ENCODE assay signal across 12 cellular contexts in the genomic region with DNA sequence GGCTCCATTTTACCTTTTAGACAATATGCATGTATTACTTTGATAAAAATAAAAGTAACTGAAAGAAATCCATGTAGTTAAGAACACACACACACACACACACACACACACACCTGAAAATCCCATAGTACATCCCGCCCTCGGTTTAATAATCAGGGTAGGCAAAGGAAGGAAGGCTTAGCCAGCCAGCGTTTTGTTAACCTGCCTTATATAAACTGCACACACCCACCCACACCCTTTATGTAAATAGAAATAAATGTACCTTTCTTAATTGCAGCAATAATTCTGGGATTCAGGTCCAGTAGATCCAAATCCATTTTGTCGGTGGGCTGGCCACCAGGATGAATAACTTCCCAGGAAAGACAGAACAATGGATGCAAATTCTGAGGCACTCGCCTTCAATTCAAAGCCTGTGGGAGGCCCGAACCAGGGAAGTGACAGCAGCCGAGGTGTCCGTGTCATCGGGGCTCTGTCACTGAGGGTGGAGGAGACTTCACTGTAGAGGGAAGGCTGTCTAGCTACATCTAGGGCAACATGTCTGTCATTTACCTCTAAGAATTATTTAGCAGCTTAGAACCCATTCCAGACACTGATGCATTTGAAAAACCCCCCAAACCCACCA. TPM values are rescaled to one million over a fixed set of nuclear protein-coding genes. Genes with fewer than 3 reads are reported as not detected.
DNase-seq lines count a peak whose midpoint lies in the region; ATAC-seq and TF ChIP-seq lines count a peak whose summit lies in the region.
"Had no signal": no experiment of that assay in that cellular context is flagged by ENCODE, and none has a peak within 500 bp of the region (broad histone marks: within the 10 kb centered on the region; RNA-seq: fewer than 3 reads in every experiment).

No MANE protein-coding gene starts in this region.

- H3K27me3 Mint-ChIP-seq in activated T-cell treated with anti-CD3 and anti-CD28 coated beads, Interleukin-2, amount 50 U/mL, for 72 hours (ENCODE audit: low read depth): no peaks in the 10 kb centered on the region
- H3K27me3 Mint-ChIP-seq in brain (peaks cover 7% of the 10 kb centered on the region), type B pancreatic cell (peaks cover 3% of the 10 kb centered on the region)

- H3K36me3 Mint-ChIP-seq in activated T-cell treated with anti-CD3 and anti-CD28 coated beads, Interleukin-2, amount 50 U/mL, for 72 hours (ENCODE audit: insufficient read depth in 2 of 2): peaks cover 0 to 9% of the 10 kb centered on the region in 2 donors
- H3K36me3 Mint-ChIP-seq in brain (no peaks in the 10 kb centered on the region), type B pancreatic cell (peaks cover 6% of the 10 kb centered on the region)

- no peaks in the 10 kb centered on the region for H3K9me3 Mint-ChIP-seq in activated T-cell treated with anti-CD3 and anti-CD28 coated beads, Interleukin-2, amount 50 U/mL, for 72 hours
- peaks cover 0 to 2% (median 0%) of the 10 kb centered on the region in 5 experiments for H3K9me3 Mint-ChIP-seq in brain
- no peaks in the 10 kb centered on the region for H3K9me3 Mint-ChIP-seq in type B pancreatic cell
- H3K9me3 Mint-ChIP-seq: nephron; T-helper 1 cell treated with Interleukin-12 subunit alpha and Interleukin-12 subunit beta and Interleukin-4 antibody, amounts not matched to agents 30 μg/mL and 1 μg/mL, for 36 hours had no signal

- TF ChIP-seq CTCF in brain (conservative IDR thresholded peaks at IDR 0.05): no peak
- TF ChIP-seq CTCF in type B pancreatic cell (conservative IDR thresholded peaks at IDR 0.05): no peak

- H3K27ac ChIP-seq in layer of hippocampus (ENCODE audit: low read depth, low read length): peak overlapping the region; percentile 80

- no peak for DNase-seq in activated T-cell treated with anti-CD3 and anti-CD28 coated beads, Interleukin-2, amount 50 U/mL, for 72 hours
- no peak for DNase-seq in activated T-cell treated with anti-CD3 and anti-CD28 coated beads, Interleukin-2, amount 50 U/mL, for 48 hours
- DNase-seq in type B pancreatic cell (ENCODE audit: extremely low spot score, unreplicated experiment) (no peak), cerebellar cortex (ENCODE audit: low spot score) (no peak)
- DNase-seq: kidney glomerular epithelial cell, NCI-H2029 treated with DMSO at 0.1 percent for 48 hours had no signal

- no peaks in the 10 kb centered on the region for H3K27me3 ChIP-seq in layer of hippocampus (ENCODE audit: control insufficient read depth, insufficient read depth, low read length)

- no peak overlapping the region for H3K4me3 Mint-ChIP-seq in activated T-cell treated with anti-CD3 and anti-CD28 coated beads, Interleukin-2, amount 50 U/mL, for 72 hours
- H3K4me3 Mint-ChIP-seq in brain (peak overlapping the region in 1 of 5 experiments; percentile 12), type B pancreatic cell (peak overlapping the region; percentile 25)
- H3K4me3 Mint-ChIP-seq: T-helper 1 cell treated with Interleukin-12 subunit alpha and Interleukin-12 subunit beta and Interleukin-4 antibody, amounts not matched to agents 30 μg/mL and 1 μg/mL, for 36 hours had no signal

- peaks cover 28% of the 10 kb centered on the region for H3K4me1 Mint-ChIP-seq in activated T-cell treated with anti-CD3 and anti-CD28 coated beads, Interleukin-2, amount 50 U/mL, for 72 hours (ENCODE audit: low read depth)
- H3K4me1 Mint-ChIP-seq in brain (peaks cover 20% of the 10 kb centered on the region), type B pancreatic cell (ENCODE audit: unreplicated experiment) (peaks cover 15% of the 10 kb centered on the region)

- H3K27ac Mint-ChIP-seq in activated T-cell treated with anti-CD3 and anti-CD28 coated beads, Interleukin-2, amount 50 U/mL, for 72 hours: peak overlapping the region; percentile 60
- H3K27ac Mint-ChIP-seq in brain: peak overlapping the region in 4 of 5 experiments; percentile 31 to 76 (median 48)
- H3K27ac Mint-ChIP-seq in type B pancreatic cell: no peak overlapping the region
- H3K27ac Mint-ChIP-seq: T-helper 1 cell treated with Interleukin-12 subunit alpha and Interleukin-12 subunit beta and Interleukin-4 antibody, amounts not matched to agents 30 μg/mL and 1 μg/mL, for 36 hours had no signal

- no peak for ATAC-seq in activated T-cell treated with anti-CD3 and anti-CD28 coated beads, Interleukin-2, amount 50 U/mL, for 72 hours (replicated peaks in 1 of 2)
- ATAC-seq in HG02938 (IDR thresholded peaks at IDR 0.05; ENCODE audit: unreplicated experiment): no peak
- no peak for ATAC-seq in HG03159 (IDR thresholded peaks at IDR 0.05; ENCODE audit: unreplicated experiment)

RNA-seq across cellular contexts. Expression of a gene that starts 4.4 kb away (rescaled TPM):
- total RNA-seq in activated T-cell treated with anti-CD3 and anti-CD28 coated beads, Interleukin-2, amount 50 U/mL, for 72 hours: 10 to 100 TPM; 31.5 to 47.4 TPM
- polyA plus RNA-seq in brain (ENCODE audit: insufficient read depth, low read depth, low replicate concordance): 17.5 TPM
- total RNA-seq in type B pancreatic cell (ENCODE audit: low replicate concordance): 17.3 and 35.2 TPM in 2 replicates

RNA-seq across cellular contexts. Expression of a gene that starts 4.7 kb away (rescaled TPM):
- 10 to 100 TPM; 11.6 to 15.7 TPM for total RNA-seq in activated T-cell treated with anti-CD3 and anti-CD28 coated beads, Interleukin-2, amount 50 U/mL, for 72 hours
- polyA plus RNA-seq in brain (ENCODE audit: insufficient read depth, low read depth, low replicate concordance): 47.5 TPM
- 41.7 and 59.1 TPM in 2 replicates for total RNA-seq in type B pancreatic cell (ENCODE audit: low replicate concordance)
